In genomic region chr1:53945183-53945432, GRCh38 we compare ENCODE assay signal across 2 cellular contexts.
TF ChIP-seq lines count a peak whose summit lies in the region.

No MANE protein-coding gene starts in this region.

TF ChIP-seq in SK-N-SH, 30 proteins besides CTCF, POLR2A, EP300 and RAD21 (continued from another document):
- TF ChIP-seq, protein P1, sequence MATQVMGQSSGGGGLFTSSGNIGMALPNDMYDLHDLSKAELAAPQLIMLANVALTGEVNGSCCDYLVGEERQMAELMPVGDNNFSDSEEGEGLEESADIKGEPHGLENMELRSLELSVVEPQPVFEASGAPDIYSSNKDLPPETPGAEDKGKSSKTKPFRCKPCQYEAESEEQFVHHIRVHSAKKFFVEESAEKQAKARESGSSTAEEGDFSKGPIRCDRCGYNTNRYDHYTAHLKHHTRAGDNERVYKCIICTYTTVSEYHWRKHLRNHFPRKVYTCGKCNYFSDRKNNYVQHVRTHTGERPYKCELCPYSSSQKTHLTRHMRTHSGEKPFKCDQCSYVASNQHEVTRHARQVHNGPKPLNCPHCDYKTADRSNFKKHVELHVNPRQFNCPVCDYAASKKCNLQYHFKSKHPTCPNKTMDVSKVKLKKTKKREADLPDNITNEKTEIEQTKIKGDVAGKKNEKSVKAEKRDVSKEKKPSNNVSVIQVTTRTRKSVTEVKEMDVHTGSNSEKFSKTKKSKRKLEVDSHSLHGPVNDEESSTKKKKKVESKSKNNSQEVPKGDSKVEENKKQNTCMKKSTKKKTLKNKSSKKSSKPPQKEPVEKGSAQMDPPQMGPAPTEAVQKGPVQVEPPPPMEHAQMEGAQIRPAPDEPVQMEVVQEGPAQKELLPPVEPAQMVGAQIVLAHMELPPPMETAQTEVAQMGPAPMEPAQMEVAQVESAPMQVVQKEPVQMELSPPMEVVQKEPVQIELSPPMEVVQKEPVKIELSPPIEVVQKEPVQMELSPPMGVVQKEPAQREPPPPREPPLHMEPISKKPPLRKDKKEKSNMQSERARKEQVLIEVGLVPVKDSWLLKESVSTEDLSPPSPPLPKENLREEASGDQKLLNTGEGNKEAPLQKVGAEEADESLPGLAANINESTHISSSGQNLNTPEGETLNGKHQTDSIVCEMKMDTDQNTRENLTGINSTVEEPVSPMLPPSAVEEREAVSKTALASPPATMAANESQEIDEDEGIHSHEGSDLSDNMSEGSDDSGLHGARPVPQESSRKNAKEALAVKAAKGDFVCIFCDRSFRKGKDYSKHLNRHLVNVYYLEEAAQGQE (IDR thresholded peaks at IDR 0.05; ENCODE audit: low read depth, low read length) = no peak
- TF ChIP-seq RXRA (IDR thresholded peaks at IDR 0.05; ENCODE audit: borderline replicate concordance, low read depth) (no peak), FOSL2 (IDR thresholded peaks at IDR 0.05; ENCODE audit: borderline replicate concordance, low read depth) (no peak), JUND (IDR thresholded peaks at IDR 0.05) (no peak)
TF ChIP-seq in SK-N-SH: peak in this region for 0.

TF ChIP-seq in SK-N-SH treated with all-trans-retinoic acid at 6 μM for 48 hours, 23 proteins besides CTCF, POLR2A, EP300 and RAD21 (continued from another document):
- TF ChIP-seq TSHZ2 (CRISPR knock-in tag; IDR thresholded peaks at IDR 0.05) = no peak
- TF ChIP-seq TOX (CRISPR knock-in tag; IDR thresholded peaks at IDR 0.05; ENCODE audit: borderline replicate concordance) = no peak
- TF ChIP-seq, protein P2, sequence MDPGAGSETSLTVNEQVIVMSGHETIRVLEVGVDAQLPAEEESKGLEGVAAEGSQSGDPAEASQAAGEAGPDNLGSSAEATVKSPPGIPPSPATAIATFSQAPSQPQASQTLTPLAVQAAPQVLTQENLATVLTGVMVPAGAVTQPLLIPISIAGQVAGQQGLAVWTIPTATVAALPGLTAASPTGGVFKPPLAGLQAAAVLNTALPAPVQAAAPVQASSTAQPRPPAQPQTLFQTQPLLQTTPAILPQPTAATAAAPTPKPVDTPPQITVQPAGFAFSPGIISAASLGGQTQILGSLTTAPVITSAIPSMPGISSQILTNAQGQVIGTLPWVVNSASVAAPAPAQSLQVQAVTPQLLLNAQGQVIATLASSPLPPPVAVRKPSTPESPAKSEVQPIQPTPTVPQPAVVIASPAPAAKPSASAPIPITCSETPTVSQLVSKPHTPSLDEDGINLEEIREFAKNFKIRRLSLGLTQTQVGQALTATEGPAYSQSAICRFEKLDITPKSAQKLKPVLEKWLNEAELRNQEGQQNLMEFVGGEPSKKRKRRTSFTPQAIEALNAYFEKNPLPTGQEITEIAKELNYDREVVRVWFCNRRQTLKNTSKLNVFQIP (CRISPR knock-in tag; IDR thresholded peaks at IDR 0.05; ENCODE audit: borderline replicate concordance, low read depth) = no peak
- TF ChIP-seq ARNTL (CRISPR knock-in tag; IDR thresholded peaks at IDR 0.05; ENCODE audit: borderline replicate concordance, low read depth) = no peak
